2 cellular contexts compared by ENCODE assay signal in genomic region chr15:63368503-63368902, GRCh38.
TF ChIP-seq lines count a peak whose summit lies in the region.

No MANE protein-coding gene starts in this region.

TF ChIP-seq in H1, 55 proteins besides CTCF, POLR2A, EP300 and RAD21:
- TF ChIP-seq KDM5A (IDR thresholded peaks at IDR 0.05; ENCODE audit: low read length) (no peak), MAFK (IDR thresholded peaks at IDR 0.05; ENCODE audit: low read depth, low read length) (no peak), BCL11A (IDR thresholded peaks at IDR 0.05; ENCODE audit: low read depth in 2 of 2, low read length in 2 of 2) (no peak), SP4 (IDR thresholded peaks at IDR 0.05; ENCODE audit: low read length) (no peak), SP2 (IDR thresholded peaks at IDR 0.05; ENCODE audit: low read length) (no peak), CEBPB (IDR thresholded peaks at IDR 0.05; ENCODE audit: low read depth, low read length) (no peak), CHD7 (IDR thresholded peaks at IDR 0.05; ENCODE audit: insufficient replicate concordance, low read length) (no peak), SUZ12 (IDR thresholded peaks at IDR 0.05; ENCODE audit: low read length) (no peak), EZH2 (IDR thresholded peaks at IDR 0.05; ENCODE audit: low read depth, low read length, severe bottlenecking) (no peak), NANOG (IDR thresholded peaks at IDR 0.05; ENCODE audit: insufficient read depth, low read depth, low read length, poor library complexity, severe bottlenecking) (no peak), CBX5 (IDR thresholded peaks at IDR 0.05; ENCODE audit: low read depth, low read length) (no peak), ZNF274 (IDR thresholded peaks at IDR 0.05; ENCODE audit: borderline replicate concordance, extremely low read depth, low read length) (no peak), EGR1 (IDR thresholded peaks at IDR 0.05; ENCODE audit: borderline replicate concordance, low read depth, low read length) (no peak), SAP30 (IDR thresholded peaks at IDR 0.05; ENCODE audit: insufficient read depth, insufficient replicate concordance, low read length) (no peak), MAX (IDR thresholded peaks at IDR 0.05) (no peak), YY1 (IDR thresholded peaks at IDR 0.05; ENCODE audit: low read depth, low read length) (no peak), BACH1 (IDR thresholded peaks at IDR 0.05; ENCODE audit: low read length) (no peak), CHD2 (IDR thresholded peaks at IDR 0.05; ENCODE audit: low read length) (no peak), JUND (IDR thresholded peaks at IDR 0.05; ENCODE audit: low read length) (no peak)

TF ChIP-seq in SK-N-SH, 30 proteins besides CTCF, POLR2A, EP300 and RAD21:
- TF ChIP-seq USF1 (IDR thresholded peaks at IDR 0.05; ENCODE audit: borderline replicate concordance, low read depth), result no peak
- TF ChIP-seq TEAD4 (IDR thresholded peaks at IDR 0.05; ENCODE audit: borderline replicate concordance, insufficient read depth), result no peak
- TF ChIP-seq USF2 (IDR thresholded peaks at IDR 0.05; ENCODE audit: borderline replicate concordance, low read depth, low read length), result no peak
- no peak for TF ChIP-seq CHD2 (IDR thresholded peaks at IDR 0.05; ENCODE audit: low read length, partially characterized antibody)
- TF ChIP-seq MAX (IDR thresholded peaks at IDR 0.05; ENCODE audit: low read depth), result no peak
- TF ChIP-seq NRF1 (IDR thresholded peaks at IDR 0.05; ENCODE audit: low read depth, low read length), result no peak
- no peak for TF ChIP-seq FOXJ3 (CRISPR knock-in tag; IDR thresholded peaks at IDR 0.05)
- TF ChIP-seq GABPA (IDR thresholded peaks at IDR 0.05; ENCODE audit: low read depth), result no peak
- TF ChIP-seq IRF3 (IDR thresholded peaks at IDR 0.05; ENCODE audit: low read depth, low read length), result no peak
- TF ChIP-seq MEF2A (IDR thresholded peaks at IDR 0.05; ENCODE audit: borderline replicate concordance, low read depth), result no peak
- no peak for TF ChIP-seq NFIC (IDR thresholded peaks at IDR 0.05; ENCODE audit: borderline replicate concordance)
- TF ChIP-seq RCOR1 (IDR thresholded peaks at IDR 0.05; ENCODE audit: low read length), result no peak
- TF ChIP-seq POLR2AphosphoS5 (IDR thresholded peaks at IDR 0.05; ENCODE audit: low read depth, low read length), result no peak
